In genomic region chr19:44807162-44807561, GRCh38 we compare ENCODE assay signal across 11 cellular contexts. TPM values are rescaled to one million over a fixed set of nuclear protein-coding genes. Genes with fewer than 3 reads are reported as not detected.
DNase-seq lines count a peak whose midpoint lies in the region; ATAC-seq and TF ChIP-seq lines count a peak whose summit lies in the region.
"Had no signal": no experiment of that assay in that cellular context is flagged by ENCODE, and none has a peak within 500 bp of the region (broad histone marks: within the 10 kb centered on the region; RNA-seq: fewer than 3 reads in every experiment).

No MANE protein-coding gene starts in this region.

- no peaks in the 10 kb centered on the region for H3K27me3 ChIP-seq in ascending aorta

- no peaks in the 10 kb centered on the region for H3K9me3 ChIP-seq in ascending aorta
- H3K9me3 ChIP-seq in mucosa of descending colon: no peaks in the 10 kb centered on the region
- H3K9me3 ChIP-seq: SJCRH30 had no signal

- H3K4me1 ChIP-seq in ascending aorta (peaks cover 7 to 34% of the 10 kb centered on the region in 2 donors), mucosa of descending colon (ENCODE audit: low read depth) (peaks cover 25% of the 10 kb centered on the region)

- H3K36me3 ChIP-seq in ascending aorta: peaks cover 3 to 9% of the 10 kb centered on the region in 2 donors
- H3K36me3 ChIP-seq in mucosa of descending colon (ENCODE audit: low read depth): no peaks in the 10 kb centered on the region
- H3K36me3 ChIP-seq: SJCRH30 had no signal

- H3K27ac ChIP-seq in ascending aorta: peak overlapping the region; percentile 77 to 79
- H3K27ac ChIP-seq: SJCRH30 had no signal

- intact Hi-C loops in ascending aorta (cut with DNase I) (no loop called here), mucosa of descending colon (cut with DNase I, micrococcal nuclease) (no loop called here)

- TF ChIP-seq CTCF in ascending aorta (IDR thresholded peaks at IDR 0.05): no peak
- no peak for TF ChIP-seq CTCF in mucosa of descending colon (IDR thresholded peaks at IDR 0.05)

- ATAC-seq in mucosa of descending colon (peak; percentile 87), HG03097 (IDR thresholded peaks at IDR 0.05; ENCODE audit: low FRiP score, unreplicated experiment) (no peak)

- DNase-seq in D341Med (ENCODE audit: low spot score) (peak; percentile 36), NCI-H2029 treated with DMSO at 0.1 percent for 48 hours (lab: John Stamatoyannopoulos, UW) (peak; percentile 94), ascending aorta (ENCODE audit: low spot score in 2 of 2) (no peak), mucosa of descending colon (peak; percentile 75 to 81 (median 77)), HK-2 (ENCODE audit: unreplicated experiment) (no peak), occipital lobe (lab: John Stamatoyannopoulos, UW) (no peak)
- DNase-seq in activated naive CD4-positive, alpha-beta T cell treated with Interleukin-2 at 50 U/mL for 16 hours: no peak
- DNase-seq: HFFc6 had no signal

- H3K4me3 ChIP-seq in ascending aorta (no peak overlapping the region), mucosa of descending colon (no peak overlapping the region)
- H3K4me3 ChIP-seq: SJCRH30 had no signal

RNA-seq across cellular contexts. Expression of gene BCAM, which starts 1.7 kb away (rescaled TPM):
- 832 TPM for total RNA-seq in ascending aorta
- total RNA-seq in mucosa of descending colon: 10 to 100 TPM; 16.3 to 25.1 (median 20.3) TPM
- total RNA-seq in occipital lobe: 2.3 TPM

RNA-seq across cellular contexts. Expression of gene CBLC, which starts 29.5 kb away (rescaled TPM):
- total RNA-seq in ascending aorta (not detected), mucosa of descending colon (10 to 100 TPM; 36.5 to 92.6 (median 59.1) TPM), occipital lobe (not detected)
- total RNA-seq: HFFc6, SJCRH30, subcutaneous adipose tissue had no signal

RNA-seq across cellular contexts. Expression of gene NECTIN2, which starts 38.9 kb away (rescaled TPM):
- total RNA-seq in ascending aorta (125 TPM), mucosa of descending colon (100 to 1,000 TPM in 1 of 3 donors, 10 to 100 TPM in 2; 65.3 to 109 (median 98.8) TPM), occipital lobe (29.2 TPM)

RNA-seq across cellular contexts. Expression of gene BCL3, which starts 58.7 kb away (rescaled TPM):
- 66.2 TPM for total RNA-seq in ascending aorta
- total RNA-seq in mucosa of descending colon: 100 to 1,000 TPM in 1 of 3 donors, 10 to 100 TPM in 2; 78.9 to 145 (median 90.6) TPM
- total RNA-seq in occipital lobe: not detected

Comparison
In these comparisons a context has a peak if more than half of its experiments do, and no peak if none do; other contexts are left out.
1. DNase-seq: peak in D341Med (single experiment), NCI-H2029 treated with DMSO at 0.1 percent for 48 hours (single experiment) and mucosa of descending colon (3 of 3); none in ascending aorta (0 of 2), HK-2 (single experiment), occipital lobe (single experiment) and activated naive CD4-positive, alpha-beta T cell treated with Interleukin-2 at 50 U/mL for 16 hours (single experiment).
2. RNA of gene BCAM, which starts 1.7 kb away (total RNA-seq): 832 TPM in ascending aorta (single experiment); 16.3 to 25.1 TPM in mucosa of descending colon and 2.3 TPM in occipital lobe (single experiment); every median in the first group is over 10 times any median in the second.
3. RNA of gene CBLC, which starts 29.5 kb away (total RNA-seq): 36.5 to 92.6 TPM in mucosa of descending colon; not detected in ascending aorta (single experiment) and not detected in occipital lobe (single experiment); every median in the first group is over 10 times any median in the second.